In the genomic region with DNA sequence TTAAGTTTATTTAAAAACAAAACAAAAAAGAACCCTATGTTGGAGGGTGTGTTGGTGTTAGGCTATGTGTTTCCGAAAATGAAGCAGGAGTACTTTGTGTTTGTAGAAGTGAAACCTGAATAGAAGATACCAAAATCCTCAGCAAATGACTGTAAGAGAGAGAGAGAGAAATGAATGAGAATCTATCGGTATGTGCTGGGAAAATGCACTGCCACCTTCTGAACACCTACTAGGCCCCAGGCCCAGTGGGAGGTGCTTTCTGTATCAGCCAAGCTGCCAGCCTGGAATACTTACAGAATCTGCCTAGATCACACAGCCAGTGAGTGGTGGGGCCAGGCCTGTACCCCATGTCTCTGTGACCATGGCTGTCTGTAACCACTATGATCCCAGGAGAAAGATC, we compare ENCODE assay signal across 19 cellular contexts. TPM values are rescaled to one million over a fixed set of nuclear protein-coding genes. Genes with fewer than 3 reads are reported as not detected.
DNase-seq lines count a peak whose midpoint lies in the region; ATAC-seq lines count a peak whose summit lies in the region.
"Had no signal": no experiment of that assay in that cellular context is flagged by ENCODE, and none has a peak within 500 bp of the region (broad histone marks: within the 10 kb centered on the region; RNA-seq: fewer than 3 reads in every experiment).

No MANE protein-coding gene starts in this region.

- no peaks in the 10 kb centered on the region for H3K27me3 Mint-ChIP-seq in activated CD4-positive, alpha-beta T cell treated with anti-CD3 and anti-CD28 coated beads for 36 hours
- H3K27me3 Mint-ChIP-seq in activated CD4-positive, alpha-beta memory T cell treated with anti-CD3 and anti-CD28 coated beads, Interleukin-2, amount 10 ng/mL, durations not matched to agents 7 days and 5 days, result no peaks in the 10 kb centered on the region
- H3K27me3 Mint-ChIP-seq in naive thymus-derived CD4-positive, alpha-beta T cell, result peaks cover 0 to 3% (median 0%) of the 10 kb centered on the region in 5 donors

- peaks cover 54% of the 10 kb centered on the region for H3K36me3 Mint-ChIP-seq in activated CD4-positive, alpha-beta T cell treated with anti-CD3 and anti-CD28 coated beads for 36 hours (ENCODE audit: low read depth)
- peaks cover 52% of the 10 kb centered on the region for H3K36me3 Mint-ChIP-seq in activated CD4-positive, alpha-beta memory T cell treated with anti-CD3 and anti-CD28 coated beads, Interleukin-2, amount 10 ng/mL, durations not matched to agents 7 days and 5 days (ENCODE audit: low read depth)
- H3K36me3 Mint-ChIP-seq in naive thymus-derived CD4-positive, alpha-beta T cell, result peaks cover 0 to 45% (median 29%) of the 10 kb centered on the region in 5 donors

- POLR2A ChIA-PET in activated CD4-positive, alpha-beta T cell treated with anti-CD3 and anti-CD28 coated beads for 36 hours (lab: Charles Lee), result interaction anchor here (1.1 kb wide), 1 partner anchor 18 kb away, joined by 3 read pairs; no protein-coding TSS in a partner anchor
- POLR2A ChIA-PET in activated CD4-positive, alpha-beta memory T cell treated with anti-CD3 and anti-CD28 coated beads, Interleukin-2, amount 10 ng/mL, durations not matched to agents 7 days and 5 days (lab: Charles Lee), result interaction anchor here (1.5 to 2.7 kb wide), 3 partner anchors 8 to 14 kb away, joined by 3 to 9 read pairs (median 3); no protein-coding TSS in a partner anchor
- POLR2A ChIA-PET in naive thymus-derived CD4-positive, alpha-beta T cell (lab: Charles Lee), result interaction anchor here (0.6 to 3.7 kb wide), 3 partner anchors 11 to 132 kb away, joined by 3 to 18 read pairs (median 11); no protein-coding TSS in a partner anchor

- peaks cover 0 to 15% (median 8%) of the 10 kb centered on the region in 3 experiments for H3K36me3 ChIP-seq in naive thymus-derived CD4-positive, alpha-beta T cell (ENCODE audit: control insufficient read depth in 2 of 3, insufficient read depth in 3 of 3, low read length in 3 of 3)
- H3K36me3 ChIP-seq: SJCRH30 had no signal

- H3K27ac ChIP-seq in naive thymus-derived CD4-positive, alpha-beta T cell (ENCODE audit: low read depth, low read length), result peak overlapping the region; percentile 78
- H3K27ac ChIP-seq: ascending aorta, SJCRH30 had no signal

- H3K27ac Mint-ChIP-seq in activated CD4-positive, alpha-beta T cell treated with anti-CD3 and anti-CD28 coated beads for 36 hours, result peak overlapping the region; percentile 96
- H3K27ac Mint-ChIP-seq in activated CD4-positive, alpha-beta memory T cell treated with anti-CD3 and anti-CD28 coated beads, Interleukin-2, amount 10 ng/mL, durations not matched to agents 7 days and 5 days, result peak overlapping the region; percentile 74
- H3K27ac Mint-ChIP-seq in naive thymus-derived CD4-positive, alpha-beta T cell, result peak overlapping the region; percentile 80 to 99 (median 98)

- intact Hi-C loops in activated CD4-positive, alpha-beta T cell treated with anti-CD3 and anti-CD28 coated beads for 36 hours (cut with DNase I, micrococcal nuclease), result no loop called here
- intact Hi-C loops in naive thymus-derived CD4-positive, alpha-beta T cell (cut with micrococcal nuclease), result no loop called here

- DNase-seq in activated CD4-positive, alpha-beta T cell treated with anti-CD3 and anti-CD28 coated beads for 36 hours, result peak; percentile 63
- no peak for DNase-seq in activated CD4-positive, alpha-beta T cell treated with anti-CD3 and anti-CD28 coated beads, Interleukin-2, amount 50 U/mL, for 4 hours
- no peak for DNase-seq in activated CD4-positive, alpha-beta memory T cell treated with anti-CD3 and anti-CD28 coated beads, Interleukin-2, amount 10 ng/mL, durations not matched to agents 7 days and 5 days
- DNase-seq in naive thymus-derived CD4-positive, alpha-beta T cell, result no peak
- DNase-seq in foreskin melanocyte, result no peak
- no peak for DNase-seq in NCI-H82 (lab: John Stamatoyannopoulos, UW)
- no peak for DNase-seq in iPS-NIHi7 (ENCODE audit: extremely low spot score)
- DNase-seq: 8988T; activated CD8-positive, alpha-beta memory T cell treated with anti-CD3 and anti-CD28 coated beads, Interleukin-2, amount 50 U/mL, for 48 hours; dermis blood vessel endothelial cell; GDM1; hypothalamus; NCI-H2171; retina; SJCRH30; stomach had no signal

- CTCF ChIA-PET in activated CD4-positive, alpha-beta T cell treated with anti-CD3 and anti-CD28 coated beads for 36 hours (lab: Charles Lee), result interaction anchor here (0.6 kb wide), 1 partner anchor 12 kb away, joined by 3 read pairs; no protein-coding TSS in a partner anchor
- CTCF ChIA-PET in activated CD4-positive, alpha-beta memory T cell treated with anti-CD3 and anti-CD28 coated beads, Interleukin-2, amount 10 ng/mL, durations not matched to agents 7 days and 5 days (lab: Charles Lee), result no interaction called here
- CTCF ChIA-PET in naive thymus-derived CD4-positive, alpha-beta T cell (lab: Charles Lee), result no interaction called here

- H3K4me3 ChIP-seq in naive thymus-derived CD4-positive, alpha-beta T cell (ENCODE audit: low read length), result no peak overlapping the region
- H3K4me3 ChIP-seq: ascending aorta, SJCRH30, stomach had no signal

- H3K9me3 Mint-ChIP-seq in activated CD4-positive, alpha-beta T cell treated with anti-CD3 and anti-CD28 coated beads for 36 hours (ENCODE audit: low read depth), result no peaks in the 10 kb centered on the region
- H3K9me3 Mint-ChIP-seq in activated CD4-positive, alpha-beta memory T cell treated with anti-CD3 and anti-CD28 coated beads, Interleukin-2, amount 10 ng/mL, durations not matched to agents 7 days and 5 days, result no peaks in the 10 kb centered on the region
- H3K9me3 Mint-ChIP-seq in naive thymus-derived CD4-positive, alpha-beta T cell, result peaks cover 0 to 4% (median 0%) of the 10 kb centered on the region in 11 donors

- ATAC-seq in activated CD4-positive, alpha-beta T cell treated with anti-CD3 and anti-CD28 coated beads for 36 hours, result peak; percentile 20
- ATAC-seq in GM19351 (IDR thresholded peaks at IDR 0.05; ENCODE audit: unreplicated experiment), result peak; percentile 32
- ATAC-seq in naive thymus-derived CD4-positive, alpha-beta T cell, result no peak
- ATAC-seq: left lobe of liver had no signal

- H3K4me3 Mint-ChIP-seq in activated CD4-positive, alpha-beta T cell treated with anti-CD3 and anti-CD28 coated beads for 36 hours, result peak overlapping the region; percentile 67
- no peak overlapping the region for H3K4me3 Mint-ChIP-seq in activated CD4-positive, alpha-beta memory T cell treated with anti-CD3 and anti-CD28 coated beads, Interleukin-2, amount 10 ng/mL, durations not matched to agents 7 days and 5 days
- peak overlapping the region in 7 of 10 donors; percentile 21 to 96 (median 48) for H3K4me3 Mint-ChIP-seq in naive thymus-derived CD4-positive, alpha-beta T cell

- H3K4me1 Mint-ChIP-seq in activated CD4-positive, alpha-beta T cell treated with anti-CD3 and anti-CD28 coated beads for 36 hours, result peaks cover 54% of the 10 kb centered on the region
- peaks cover 60% of the 10 kb centered on the region for H3K4me1 Mint-ChIP-seq in activated CD4-positive, alpha-beta memory T cell treated with anti-CD3 and anti-CD28 coated beads, Interleukin-2, amount 10 ng/mL, durations not matched to agents 7 days and 5 days
- H3K4me1 Mint-ChIP-seq in naive thymus-derived CD4-positive, alpha-beta T cell, result peaks cover 22 to 62% (median 53%) of the 10 kb centered on the region in 7 donors

- H3K4me1 ChIP-seq in naive thymus-derived CD4-positive, alpha-beta T cell (ENCODE audit: control insufficient read depth in 2 of 2, insufficient read depth in 2 of 2, low read length in 2 of 2), result peaks cover 38 to 47% of the 10 kb centered on the region in 2 donors
- H3K4me1 ChIP-seq: ascending aorta, SJCRH30 had no signal

- H3K27me3 ChIP-seq in naive thymus-derived CD4-positive, alpha-beta T cell (ENCODE audit: control insufficient read depth in 2 of 2, insufficient read depth in 2 of 2, low read length in 2 of 2), result no peaks in the 10 kb centered on the region
- H3K27me3 ChIP-seq: ascending aorta, SJCRH30, stomach had no signal

- H3K9me3 ChIP-seq in naive thymus-derived CD4-positive, alpha-beta T cell (ENCODE audit: control insufficient read depth in 2 of 3, low read length in 3 of 3), result no peaks in the 10 kb centered on the region
- H3K9me3 ChIP-seq: ascending aorta, SJCRH30, stomach had no signal

RNA-seq across cellular contexts. Expression of a gene that starts 14.9 kb away (rescaled TPM):
- total RNA-seq in activated CD4-positive, alpha-beta T cell treated with anti-CD3 and anti-CD28 coated beads for 36 hours, result 100 to 1,000 TPM; 320 TPM
- total RNA-seq in activated CD4-positive, alpha-beta memory T cell treated with anti-CD3 and anti-CD28 coated beads, Interleukin-2, amount 10 ng/mL, durations not matched to agents 7 days and 5 days, result 100 to 1,000 TPM; 354 to 359 TPM
- total RNA-seq in naive thymus-derived CD4-positive, alpha-beta T cell, result 100 to 1,000 TPM; 144 to 321 (median 276) TPM
- polyA plus RNA-seq in naive thymus-derived CD4-positive, alpha-beta T cell, result 100 to 1,000 TPM; 401 to 463 TPM

RNA-seq across cellular contexts. Expression of a gene that starts 22.3 kb away (rescaled TPM):
- total RNA-seq in activated CD4-positive, alpha-beta T cell treated with anti-CD3 and anti-CD28 coated beads for 36 hours, result 10 to 100 TPM; 19.7 to 20.3 TPM
- total RNA-seq in activated CD4-positive, alpha-beta memory T cell treated with anti-CD3 and anti-CD28 coated beads, Interleukin-2, amount 10 ng/mL, durations not matched to agents 7 days and 5 days, result 10 to 100 TPM; 17.9 to 18.3 TPM
- 10 to 100 TPM; 13.9 to 36.7 (median 18.5) TPM for total RNA-seq in naive thymus-derived CD4-positive, alpha-beta T cell
- polyA plus RNA-seq in naive thymus-derived CD4-positive, alpha-beta T cell, result 1 to 10 TPM; 6.7 to 8.1 TPM

RNA-seq across cellular contexts. Expression of a gene that starts 23.6 kb away (rescaled TPM):
- 10 to 100 TPM; 68.0 to 98.1 TPM for total RNA-seq in activated CD4-positive, alpha-beta T cell treated with anti-CD3 and anti-CD28 coated beads for 36 hours
- 10 to 100 TPM; 63.2 to 63.7 TPM for total RNA-seq in activated CD4-positive, alpha-beta memory T cell treated with anti-CD3 and anti-CD28 coated beads, Interleukin-2, amount 10 ng/mL, durations not matched to agents 7 days and 5 days
- 10 to 100 TPM; 62.5 to 95.5 (median 90.4) TPM for total RNA-seq in naive thymus-derived CD4-positive, alpha-beta T cell
- 10 to 100 TPM; 17.2 to 33.8 TPM for polyA plus RNA-seq in naive thymus-derived CD4-positive, alpha-beta T cell

RNA-seq across cellular contexts. Expression of a gene that starts 36.0 kb away (rescaled TPM):
- total RNA-seq in activated CD4-positive, alpha-beta T cell treated with anti-CD3 and anti-CD28 coated beads for 36 hours, result 10 to 100 TPM; 73.4 to 75.3 TPM
- total RNA-seq in activated CD4-positive, alpha-beta memory T cell treated with anti-CD3 and anti-CD28 coated beads, Interleukin-2, amount 10 ng/mL, durations not matched to agents 7 days and 5 days, result 10 to 100 TPM; 78.5 to 79.6 TPM
- 10 to 100 TPM; 64.1 to 89.5 (median 74.6) TPM for total RNA-seq in naive thymus-derived CD4-positive, alpha-beta T cell
- polyA plus RNA-seq in naive thymus-derived CD4-positive, alpha-beta T cell, result 100 to 1,000 TPM; 110 to 125 TPM

RNA-seq across cellular contexts. Expression of a gene that starts 36.2 kb away (rescaled TPM):
- total RNA-seq in activated CD4-positive, alpha-beta T cell treated with anti-CD3 and anti-CD28 coated beads for 36 hours, result 10 to 100 TPM; 54.2 to 58.9 TPM
- total RNA-seq in activated CD4-positive, alpha-beta memory T cell treated with anti-CD3 and anti-CD28 coated beads, Interleukin-2, amount 10 ng/mL, durations not matched to agents 7 days and 5 days, result 10 to 100 TPM; 55.2 to 60.6 TPM
- 10 to 100 TPM; 41.1 to 46.6 (median 44.2) TPM for total RNA-seq in naive thymus-derived CD4-positive, alpha-beta T cell
- polyA plus RNA-seq in naive thymus-derived CD4-positive, alpha-beta T cell, result 10 to 100 TPM; 55.8 to 57.0 TPM
